ENCODE assay signal across 8 cellular contexts in genomic region chrX:140503714-140504351, GRCh38.
DNase-seq lines count a peak whose midpoint lies in the region; ATAC-seq and TF ChIP-seq lines count a peak whose summit lies in the region.
"Had no signal": no experiment of that assay in that cellular context is flagged by ENCODE, and none has a peak within 500 bp of the region (broad histone marks: within the 10 kb centered on the region; RNA-seq: fewer than 3 reads in every experiment).

No MANE protein-coding gene starts in this region.

- H3K4me3 ChIP-seq in HUES48 (ENCODE audit: low read depth, low read length) (peak overlapping the region; percentile 61), astrocyte of the cerebellum (ENCODE audit: low read depth, low read length) (peak overlapping the region; percentile 22), iPS-18c (ENCODE audit: insufficient read depth, low read depth, low read length) (peak overlapping the region; percentile 52)

- H3K9me3 ChIP-seq in HUES48 (ENCODE audit: control insufficient read depth, insufficient read depth, low read length) (no peaks in the 10 kb centered on the region), iPS-18c (ENCODE audit: control insufficient read depth, insufficient read depth, low read length) (peaks cover 17% of the 10 kb centered on the region)

- no peak for TF ChIP-seq CTCF in astrocyte of the cerebellum (IDR thresholded peaks at IDR 0.05; ENCODE audit: low read depth, low read length, missing control alignments)

- H3K9ac ChIP-seq in HUES48 (ENCODE audit: low read depth, low read length), result no peak overlapping the region

- H3K27ac ChIP-seq in HUES48 (ENCODE audit: low read depth, low read length) (no peak overlapping the region), substantia nigra (ENCODE audit: low read depth, low read length, poor library complexity, severe bottlenecking) (no peak overlapping the region)

- H3K4me1 ChIP-seq in HUES48 (ENCODE audit: control insufficient read depth, insufficient read depth, low read length), result peaks cover 45% of the 10 kb centered on the region

- in situ Hi-C loops in astrocyte of the cerebellum (cut with HindIII; ENCODE audit: low sequenced_read_pairs), result no loop called here

- peaks cover 95% of the 10 kb centered on the region for H3K27me3 ChIP-seq in HUES48 (ENCODE audit: control insufficient read depth, insufficient read depth, low read length)

- DNase-seq in astrocyte of the cerebellum (ENCODE audit: low read depth), result no peak
- DNase-seq in substantia nigra (lab: John Stamatoyannopoulos, UW), result peak in 34 of 49 donors; percentile 4 to 47 (median 24)
- DNase-seq in NCI-H1436 treated with DMSO at 0.1 percent for 48 hours (lab: John Stamatoyannopoulos, UW), result no peak
- DNase-seq: stimulated activated CD8-positive, alpha-beta memory T cell treated with anti-CD3 and anti-CD28 coated beads, Interleukin-4, amount 100 ng/mL, for 48 hours had no signal

- no peaks in the 10 kb centered on the region for H3K36me3 ChIP-seq in HUES48 (ENCODE audit: control insufficient read depth, insufficient read depth, low read length)

- no peak for ATAC-seq in GM21619 (IDR thresholded peaks at IDR 0.05; ENCODE audit: unreplicated experiment)
- no peak for ATAC-seq in GM19463 (IDR thresholded peaks at IDR 0.05; ENCODE audit: unreplicated experiment)

Comparison
In these comparisons a context has a peak if more than half of its experiments do, and no peak if none do; other contexts are left out.
1. DNase-seq: peak in substantia nigra (34 of 49); none in astrocyte of the cerebellum (single experiment) and NCI-H1436 treated with DMSO at 0.1 percent for 48 hours (single experiment).
2. Peak in every context shown above with its lines, with median percentiles within 50 percentile points of each other: H3K4me3 ChIP-seq.